ENCODE assay signal across 25 cellular contexts in the genomic region with DNA sequence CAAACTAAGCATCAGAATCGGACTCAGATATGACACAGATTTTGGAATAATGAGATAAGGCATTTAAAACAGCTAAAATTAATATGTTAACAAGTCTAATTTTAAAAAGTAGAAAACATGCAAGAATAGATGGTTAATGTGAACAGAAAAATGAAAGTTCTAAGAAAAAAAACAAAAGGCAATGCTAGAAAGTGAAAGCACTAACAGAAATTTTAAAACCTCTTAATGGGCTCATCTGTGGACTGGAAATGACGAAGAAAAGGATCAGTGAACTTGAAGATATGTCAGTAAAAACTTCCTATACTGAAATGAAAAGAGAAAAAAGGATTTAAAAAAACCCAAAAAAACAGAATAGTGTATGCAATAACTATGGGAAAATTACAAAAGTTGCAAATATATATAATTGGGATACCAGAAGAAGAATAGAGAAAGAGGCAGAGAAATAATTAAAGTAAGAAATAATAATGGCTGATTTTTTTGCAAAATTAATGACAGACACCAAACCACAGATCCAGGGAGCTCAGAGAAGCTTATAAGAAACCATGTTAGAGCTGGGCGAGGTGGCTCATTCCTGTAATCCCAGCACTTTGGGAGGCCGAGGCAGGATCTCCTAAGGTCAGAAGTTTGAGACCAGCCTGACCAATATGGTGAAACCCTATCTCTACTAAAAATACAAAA.
"Had no signal": no experiment of that assay in that cellular context is flagged by ENCODE, and none has a peak within 500 bp of the region (broad histone marks: within the 10 kb centered on the region; RNA-seq: fewer than 3 reads in every experiment).

No MANE protein-coding gene starts in this region.

- H3K9me3 ChIP-seq: left ventricle myocardium inferior, neutrophil, ovary, right atrium auricular region, right lobe of liver, stomach, testis, thyroid gland, transverse colon, upper lobe of left lung, vagina had no signal

- H2AFZ ChIP-seq: neural progenitor cell had no signal

- H3K27ac ChIP-seq: left ventricle myocardium inferior, neural progenitor cell, neutrophil, ovary, right atrium auricular region, right lobe of liver, stomach, testis, thyroid gland, upper lobe of left lung, vagina had no signal

- H3K4me3 ChIP-seq: left ventricle myocardium inferior, lung, neural progenitor cell, ovary, right atrium auricular region, right lobe of liver, stomach, testis, thyroid gland, transverse colon, upper lobe of left lung, vagina had no signal

- H3K4me2 ChIP-seq: neural progenitor cell had no signal

- ATAC-seq: natural killer cell; right lobe of liver; stimulated activated naive B cell treated with anti-CD40 and anti-IgM and Interleukin-4, amounts not matched to agents 10 μg/mL and 1 μg/mL and 100 μg/mL, for 72 hours; stimulated activated naive CD8-positive, alpha-beta T cell treated with anti-CD3 and anti-CD28 coated beads, Interleukin-15, Interleukin-2, amounts not matched to agents 100 U/mL and 50 U/mL, for 24 hours had no signal

- DNase-seq: islet precursor cell; left ventricle myocardium inferior; mesendoderm; naive B cell; natural killer cell; nephron progenitor cell; occipital lobe; ovary; right lobe of liver; stimulated activated CD4-positive, alpha-beta T cell treated with anti-CD3 and anti-CD28 coated beads, Interleukin-12 subunit alpha, Interleukin-12 subunit beta, amount 100 ng/mL, for 4 hours; stimulated activated CD4-positive, alpha-beta T cell treated with anti-CD3 and anti-CD28 coated beads, Interleukin-15, amount 100 ng/mL, for 24 hours; stimulated activated CD4-positive, alpha-beta T cell treated with anti-CD3 and anti-CD28 coated beads, Interleukin-2, amount 100 ng/mL, for 24 hours; stimulated activated CD4-positive, alpha-beta T cell treated with anti-CD3 and anti-CD28 coated beads, Interleukin-4, amount 100 ng/mL, for 1 hour; stimulated activated naive B cell treated with anti-CD40 and anti-IgM and Interleukin-4, amounts not matched to agents 10 μg/mL and 1 μg/mL and 100 μg/mL, for 72 hours; stimulated activated naive CD8-positive, alpha-beta T cell treated with anti-CD3 and anti-CD28 coated beads, Interleukin-15, Interleukin-2, amounts not matched to agents 100 U/mL and 50 U/mL, for 24 hours; stomach; testis; thyroid gland; transverse colon; upper lobe of left lung had no signal

- H3K36me3 ChIP-seq: left ventricle myocardium inferior, neural progenitor cell, neutrophil, ovary, right atrium auricular region, right lobe of liver, stomach, thyroid gland, transverse colon, upper lobe of left lung, vagina had no signal

- H3K9ac ChIP-seq: neural progenitor cell had no signal

- H3K4me1 ChIP-seq: left ventricle myocardium inferior, neural progenitor cell, testis had no signal

- H3K27me3 ChIP-seq: neural progenitor cell, neutrophil, ovary, right atrium auricular region, right lobe of liver, stomach, testis, thyroid gland, transverse colon, upper lobe of left lung, vagina had no signal
